ENCODE assay signal across 11 cellular contexts in the genomic region with DNA sequence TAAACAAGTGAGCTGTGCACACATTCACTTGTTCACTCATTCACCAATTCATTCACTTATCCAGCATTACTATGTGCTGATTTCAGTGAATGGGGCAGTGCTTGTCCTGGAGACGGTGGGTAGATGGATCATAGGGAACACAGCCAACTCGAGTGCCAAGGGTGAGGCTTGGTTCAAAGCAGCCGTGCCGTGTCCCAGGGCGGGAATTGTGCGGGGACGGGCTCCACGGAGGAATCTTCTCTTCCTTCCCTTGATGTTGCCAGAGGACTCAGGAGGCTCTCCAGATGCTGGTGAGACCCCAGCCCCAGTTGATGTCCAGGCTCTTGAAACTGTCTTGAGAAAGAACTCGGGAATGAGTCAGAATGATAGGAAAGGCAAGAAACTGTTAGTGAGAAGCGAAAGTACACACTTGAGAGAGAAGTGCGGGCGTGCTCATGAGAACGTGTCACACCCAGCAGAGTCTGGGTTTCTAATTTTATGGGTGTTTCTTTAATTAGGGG. TPM values are rescaled to one million over a fixed set of nuclear protein-coding genes. Genes with fewer than 3 reads are reported as not detected.
A peak's percentile ranks its signal among the peaks of the same experiment; 100 is the strongest.
DNase-seq lines count a peak whose midpoint lies in the region; ATAC-seq and TF ChIP-seq lines count a peak whose summit lies in the region.
"Had no signal": no experiment of that assay in that cellular context is flagged by ENCODE, and none has a peak within 500 bp of the region (broad histone marks: within the 10 kb centered on the region; RNA-seq: fewer than 3 reads in every experiment).

No MANE protein-coding gene starts in this region.

- no peaks in the 10 kb centered on the region for H3K36me3 ChIP-seq in mesenchymal stem cell (ENCODE audit: control insufficient read depth in 1 of 2, insufficient read depth in 2 of 2, low read depth in 1 of 2, low read length in 2 of 2)

- peak overlapping the region in 1 of 2 experiments; percentile 51 for H3K4me3 ChIP-seq in mesenchymal stem cell (ENCODE audit: insufficient read depth in 1 of 2, low read depth in 1 of 2, low read length in 2 of 2)

- H3K36me3 Mint-ChIP-seq in naive B cell (no peaks in the 10 kb centered on the region), glutamatergic neuron (ENCODE audit: unreplicated experiment) (peaks cover 10% of the 10 kb centered on the region), nephron progenitor cell (ENCODE audit: low read depth) (peaks cover 13% of the 10 kb centered on the region)

- H4K91ac ChIP-seq in mesenchymal stem cell (ENCODE audit: low read length), result no peak overlapping the region

- H2AFZ ChIP-seq in mesenchymal stem cell (ENCODE audit: low read depth, low read length), result no peak overlapping the region

- peaks cover 0 to 2% (median 0%) of the 10 kb centered on the region in 7 donors for H3K9me3 Mint-ChIP-seq in naive B cell
- H3K9me3 Mint-ChIP-seq in glutamatergic neuron (ENCODE audit: unreplicated experiment), result peaks cover 6% of the 10 kb centered on the region
- H3K9me3 Mint-ChIP-seq in nephron progenitor cell, result peaks cover 26% of the 10 kb centered on the region

- no peak overlapping the region for H3K14ac ChIP-seq in mesenchymal stem cell (ENCODE audit: low read length in 2 of 2)

- H3K4me1 Mint-ChIP-seq in naive B cell, result peaks cover 48 to 61% (median 57%) of the 10 kb centered on the region in 3 donors
- H3K4me1 Mint-ChIP-seq in glutamatergic neuron (ENCODE audit: low read depth, unreplicated experiment), result peaks cover 14% of the 10 kb centered on the region
- peaks cover 42% of the 10 kb centered on the region for H3K4me1 Mint-ChIP-seq in nephron progenitor cell

- H2AK5ac ChIP-seq in mesenchymal stem cell (ENCODE audit: low read length, severe bottlenecking), result no peak overlapping the region

- WGBS in mesenchymal stem cell, result 90% methylated on average over 13 of the region's 13 CpGs

- H3K23ac ChIP-seq in mesenchymal stem cell (ENCODE audit: low read length in 2 of 2), result no peak overlapping the region

- peaks cover 12 to 30% of the 10 kb centered on the region in 2 experiments for H3K27me3 ChIP-seq in mesenchymal stem cell (ENCODE audit: control insufficient read depth in 1 of 2, insufficient read depth in 1 of 2, low read length in 2 of 2)

- no peaks in the 10 kb centered on the region for H3K79me1 ChIP-seq in mesenchymal stem cell (replicated peaks; ENCODE audit: low read length, poor library complexity, severe bottlenecking)

- no peak overlapping the region for H3K27ac ChIP-seq in mesenchymal stem cell (ENCODE audit: low read length, poor library complexity, severe bottlenecking)

- DNase-seq in naive B cell, result peak; percentile 38
- DNase-seq in glutamatergic neuron, result no peak
- no peak for DNase-seq in mesenchymal stem cell
- DNase-seq in activated effector memory CD4-positive, alpha-beta T cell treated with Interleukin-2 at 50 U/mL for 16 hours, result no peak
- no peak for DNase-seq in nephron progenitor cell
- DNase-seq: activated CD4-positive, alpha-beta T cell treated with anti-CD3 and anti-CD28 coated beads, Interleukin-2, amount 50 U/mL, for 48 hours; effector memory CD4-positive, alpha-beta T cell; NCI-H2029 had no signal

- H3K18ac ChIP-seq in mesenchymal stem cell (ENCODE audit: low read depth in 1 of 2, low read length in 2 of 2), result no peak overlapping the region

- H2BK120ac ChIP-seq in mesenchymal stem cell (ENCODE audit: low read depth, low read length), result no peak overlapping the region

- no peak overlapping the region for H2BK5ac ChIP-seq in mesenchymal stem cell (ENCODE audit: low read depth, low read length, poor library complexity, severe bottlenecking)

- H2BK15ac ChIP-seq in mesenchymal stem cell (ENCODE audit: low read depth, poor library complexity, severe bottlenecking), result no peak overlapping the region

- H4K8ac ChIP-seq in mesenchymal stem cell (ENCODE audit: low read length), result no peak overlapping the region

- no peak overlapping the region for H3K9ac ChIP-seq in mesenchymal stem cell (ENCODE audit: low read length)

- no peak overlapping the region for H3K4ac ChIP-seq in mesenchymal stem cell (ENCODE audit: low read depth in 1 of 2, low read length in 2 of 2)

- H2BK12ac ChIP-seq in mesenchymal stem cell (ENCODE audit: low read length in 2 of 2), result no peak overlapping the region

- ATAC-seq in GM18868 (IDR thresholded peaks at IDR 0.05; ENCODE audit: unreplicated experiment) (peak; percentile 72), GM21786 (IDR thresholded peaks at IDR 0.05; ENCODE audit: unreplicated experiment) (peak; percentile 52), HG03571 (IDR thresholded peaks at IDR 0.05; ENCODE audit: unreplicated experiment) (peak; percentile 38), naive B cell (ENCODE audit: low read depth in 2 of 2) (peak; percentile 28 to 38)

- peaks cover 5% of the 10 kb centered on the region for H3K4me1 ChIP-seq in mesenchymal stem cell (ENCODE audit: control insufficient read depth, insufficient read depth, low read depth, low read length)

- H3K27ac Mint-ChIP-seq in naive B cell (peak overlapping the region; percentile 94 to 97 (median 95)), glutamatergic neuron (ENCODE audit: unreplicated experiment) (no peak overlapping the region), nephron progenitor cell (no peak overlapping the region)

- no peaks in the 10 kb centered on the region for H3K9me3 ChIP-seq in mesenchymal stem cell (ENCODE audit: control insufficient read depth, low read length)

- H3K4me2 ChIP-seq in mesenchymal stem cell (ENCODE audit: low read length, poor library complexity, severe bottlenecking), result no peak overlapping the region

- H3K4me3 Mint-ChIP-seq in naive B cell (peak overlapping the region; percentile 57 to 90 (median 82)), glutamatergic neuron (ENCODE audit: unreplicated experiment) (no peak overlapping the region), nephron progenitor cell (no peak overlapping the region)

- no peak for TF ChIP-seq CTCF in glutamatergic neuron (IDR thresholded peaks at IDR 0.05; ENCODE audit: partially characterized antibody, unreplicated experiment)
- no peak for TF ChIP-seq CTCF in nephron progenitor cell (IDR thresholded peaks at IDR 0.05)

- H3K27me3 Mint-ChIP-seq in naive B cell (no peaks in the 10 kb centered on the region), glutamatergic neuron (ENCODE audit: unreplicated experiment) (peaks cover 3% of the 10 kb centered on the region), nephron progenitor cell (ENCODE audit: low read depth, poor library complexity) (peaks cover 23% of the 10 kb centered on the region)

RNA-seq across cellular contexts. Expression of a gene that starts 3.0 kb away (rescaled TPM):
- polyA plus RNA-seq in naive B cell (ENCODE audit: low read depth in 6 of 6), result under 1 TPM in 1 of 6 donors, not detected in 5; 0.19 TPM
- total RNA-seq in glutamatergic neuron (ENCODE audit: unreplicated experiment), result 0.12 TPM
- polyA plus RNA-seq in mesenchymal stem cell (2013, experiment 1 of 2), result not detected
- polyA plus RNA-seq in mesenchymal stem cell (2013, experiment 2 of 2), result 0.01 TPM

Comparison
In these comparisons a context has a peak if more than half of its experiments do, and no peak if none do; other contexts are left out.
1. H3K27ac Mint-ChIP-seq: peak in naive B cell (6 of 6); none in glutamatergic neuron (single experiment) and nephron progenitor cell (single experiment).
2. H3K4me3 Mint-ChIP-seq: peak in naive B cell (8 of 8); none in glutamatergic neuron (single experiment) and nephron progenitor cell (single experiment).
3. Peak in every context shown above with its lines, with median percentiles within 50 percentile points of each other: ATAC-seq.